8 cellular contexts compared by ENCODE assay signal in genomic region chrX:131821945-131822622, GRCh38.
A peak's percentile ranks its signal among the peaks of the same experiment; 100 is the strongest.
DNase-seq lines count a peak whose midpoint lies in the region; ATAC-seq and TF ChIP-seq lines count a peak whose summit lies in the region.

No MANE protein-coding gene starts in this region.

- DNase-seq in brain microvascular endothelial cell (peak; percentile 67), omental fat pad (ENCODE audit: low spot score) (peak; percentile 62), prostate gland (ENCODE audit: low spot score) (no peak)

- H3K36me3 ChIP-seq in brain microvascular endothelial cell (replicated peaks) (no peaks in the 10 kb centered on the region), prostate gland (no peaks in the 10 kb centered on the region)

- TF ChIP-seq CTCF in brain microvascular endothelial cell (IDR thresholded peaks at IDR 0.05; ENCODE audit: low read depth, low read length, missing control alignments): peak; percentile 53
- no peak for TF ChIP-seq CTCF in omental fat pad (IDR thresholded peaks at IDR 0.05)
- no peak for TF ChIP-seq CTCF in prostate gland (IDR thresholded peaks at IDR 0.05)

- in situ Hi-C loops in brain microvascular endothelial cell (cut with HindIII; ENCODE audit: low pct_ligation_motif_present, low sequenced_read_pairs): no loop called here

- WGBS in prostate gland: 95% methylated on average over 22 of the region's 22 CpGs

- H3K27ac ChIP-seq in brain microvascular endothelial cell (peak overlapping the region; percentile 75), prostate gland (no peak overlapping the region)

- H3K27me3 ChIP-seq in brain microvascular endothelial cell (replicated peaks): peaks cover 2% of the 10 kb centered on the region
- H3K27me3 ChIP-seq in prostate gland (replicated peaks; ENCODE audit: insufficient read depth): no peaks in the 10 kb centered on the region

- no peaks in the 10 kb centered on the region for H3K4me1 ChIP-seq in prostate gland (replicated peaks)

- H3K4me3 ChIP-seq in brain microvascular endothelial cell (ENCODE audit: low read depth, low read length) (peak overlapping the region; percentile 62), prostate gland (no peak overlapping the region)

- H3K9me3 ChIP-seq in prostate gland: no peaks in the 10 kb centered on the region

- TF ChIP-seq POLR2A in prostate gland (IDR thresholded peaks at IDR 0.05): no peak

- ATAC-seq in GM18861 (IDR thresholded peaks at IDR 0.05; ENCODE audit: unreplicated experiment): peak; percentile 83
- ATAC-seq in HG03378 (IDR thresholded peaks at IDR 0.05; ENCODE audit: unreplicated experiment): peak; percentile 66
- ATAC-seq in omental fat pad (ENCODE audit: low FRiP score): peak; percentile 96
- no peak for ATAC-seq in GM19035 (IDR thresholded peaks at IDR 0.05; ENCODE audit: unreplicated experiment)
- ATAC-seq in HG03280 (IDR thresholded peaks at IDR 0.05; ENCODE audit: unreplicated experiment): no peak
- ATAC-seq in HG03439 (IDR thresholded peaks at IDR 0.05; ENCODE audit: unreplicated experiment): no peak

- intact Hi-C loops in prostate gland (cut with DNase I): no loop called here

Comparison
In these comparisons a context has a peak if more than half of its experiments do, and no peak if none do; other contexts are left out.
1. ATAC-seq: peak in GM18861 (single experiment), HG03378 (single experiment) and omental fat pad (single experiment); none in GM19035 (single experiment), HG03280 (single experiment) and HG03439 (single experiment).